In genomic region chr19:1811472-1811894, GRCh38 we compare ENCODE assay signal across 1 cellular context.
TF ChIP-seq lines count a peak whose summit lies in the region.

No MANE protein-coding gene starts in this region.

TF ChIP-seq in GM12878, 131 proteins besides CTCF, POLR2A, EP300 and RAD21:
- TF ChIP-seq IKZF1 (conservative IDR thresholded peaks at IDR 0.05) = no peak
- TF ChIP-seq, protein P1, sequence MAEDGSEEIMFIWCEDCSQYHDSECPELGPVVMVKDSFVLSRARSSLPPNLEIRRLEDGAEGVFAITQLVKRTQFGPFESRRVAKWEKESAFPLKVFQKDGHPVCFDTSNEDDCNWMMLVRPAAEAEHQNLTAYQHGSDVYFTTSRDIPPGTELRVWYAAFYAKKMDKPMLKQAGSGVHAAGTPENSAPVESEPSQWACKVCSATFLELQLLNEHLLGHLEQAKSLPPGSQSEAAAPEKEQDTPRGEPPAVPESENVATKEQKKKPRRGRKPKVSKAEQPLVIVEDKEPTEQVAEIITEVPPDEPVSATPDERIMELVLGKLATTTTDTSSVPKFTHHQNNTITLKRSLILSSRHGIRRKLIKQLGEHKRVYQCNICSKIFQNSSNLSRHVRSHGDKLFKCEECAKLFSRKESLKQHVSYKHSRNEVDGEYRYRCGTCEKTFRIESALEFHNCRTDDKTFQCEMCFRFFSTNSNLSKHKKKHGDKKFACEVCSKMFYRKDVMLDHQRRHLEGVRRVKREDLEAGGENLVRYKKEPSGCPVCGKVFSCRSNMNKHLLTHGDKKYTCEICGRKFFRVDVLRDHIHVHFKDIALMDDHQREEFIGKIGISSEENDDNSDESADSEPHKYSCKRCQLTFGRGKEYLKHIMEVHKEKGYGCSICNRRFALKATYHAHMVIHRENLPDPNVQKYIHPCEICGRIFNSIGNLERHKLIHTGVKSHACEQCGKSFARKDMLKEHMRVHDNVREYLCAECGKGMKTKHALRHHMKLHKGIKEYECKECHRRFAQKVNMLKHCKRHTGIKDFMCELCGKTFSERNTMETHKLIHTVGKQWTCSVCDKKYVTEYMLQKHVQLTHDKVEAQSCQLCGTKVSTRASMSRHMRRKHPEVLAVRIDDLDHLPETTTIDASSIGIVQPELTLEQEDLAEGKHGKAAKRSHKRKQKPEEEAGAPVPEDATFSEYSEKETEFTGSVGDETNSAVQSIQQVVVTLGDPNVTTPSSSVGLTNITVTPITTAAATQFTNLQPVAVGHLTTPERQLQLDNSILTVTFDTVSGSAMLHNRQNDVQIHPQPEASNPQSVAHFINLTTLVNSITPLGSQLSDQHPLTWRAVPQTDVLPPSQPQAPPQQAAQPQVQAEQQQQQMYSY (CRISPR knock-in tag; IDR thresholded peaks at IDR 0.05) = no peak
- TF ChIP-seq CHD1 (IDR thresholded peaks at IDR 0.05; ENCODE audit: low read depth, low read length) = no peak
- TF ChIP-seq WRNIP1 (IDR thresholded peaks at IDR 0.05; ENCODE audit: borderline replicate concordance, low read depth, low read length) = no peak
- TF ChIP-seq ZNF274 (IDR thresholded peaks at IDR 0.05; ENCODE audit: insufficient read depth, insufficient read length) = no peak
- TF ChIP-seq ATF2 (IDR thresholded peaks at IDR 0.05; ENCODE audit: low read length) = no peak
- TF ChIP-seq, protein P2, sequence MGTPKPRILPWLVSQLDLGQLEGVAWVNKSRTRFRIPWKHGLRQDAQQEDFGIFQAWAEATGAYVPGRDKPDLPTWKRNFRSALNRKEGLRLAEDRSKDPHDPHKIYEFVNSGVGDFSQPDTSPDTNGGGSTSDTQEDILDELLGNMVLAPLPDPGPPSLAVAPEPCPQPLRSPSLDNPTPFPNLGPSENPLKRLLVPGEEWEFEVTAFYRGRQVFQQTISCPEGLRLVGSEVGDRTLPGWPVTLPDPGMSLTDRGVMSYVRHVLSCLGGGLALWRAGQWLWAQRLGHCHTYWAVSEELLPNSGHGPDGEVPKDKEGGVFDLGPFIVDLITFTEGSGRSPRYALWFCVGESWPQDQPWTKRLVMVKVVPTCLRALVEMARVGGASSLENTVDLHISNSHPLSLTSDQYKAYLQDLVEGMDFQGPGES (IDR thresholded peaks at IDR 0.05) = no peak
- no peak for TF ChIP-seq NR2F1 (conservative IDR thresholded peaks at IDR 0.05)
- no peak for TF ChIP-seq ZBTB40 (IDR thresholded peaks at IDR 0.05; ENCODE audit: borderline replicate concordance)
- TF ChIP-seq SP1 (IDR thresholded peaks at IDR 0.05; ENCODE audit: low read depth, low read length) = no peak
- TF ChIP-seq STAT3 (IDR thresholded peaks at IDR 0.05; ENCODE audit: low read depth, low read length) = no peak
- no peak for TF ChIP-seq ZZZ3 (IDR thresholded peaks at IDR 0.05; ENCODE audit: control insufficient read depth, insufficient read length, low read depth)
- no peak for TF ChIP-seq BACH1 (IDR thresholded peaks at IDR 0.05; ENCODE audit: borderline replicate concordance)
- TF ChIP-seq, protein P3, sequence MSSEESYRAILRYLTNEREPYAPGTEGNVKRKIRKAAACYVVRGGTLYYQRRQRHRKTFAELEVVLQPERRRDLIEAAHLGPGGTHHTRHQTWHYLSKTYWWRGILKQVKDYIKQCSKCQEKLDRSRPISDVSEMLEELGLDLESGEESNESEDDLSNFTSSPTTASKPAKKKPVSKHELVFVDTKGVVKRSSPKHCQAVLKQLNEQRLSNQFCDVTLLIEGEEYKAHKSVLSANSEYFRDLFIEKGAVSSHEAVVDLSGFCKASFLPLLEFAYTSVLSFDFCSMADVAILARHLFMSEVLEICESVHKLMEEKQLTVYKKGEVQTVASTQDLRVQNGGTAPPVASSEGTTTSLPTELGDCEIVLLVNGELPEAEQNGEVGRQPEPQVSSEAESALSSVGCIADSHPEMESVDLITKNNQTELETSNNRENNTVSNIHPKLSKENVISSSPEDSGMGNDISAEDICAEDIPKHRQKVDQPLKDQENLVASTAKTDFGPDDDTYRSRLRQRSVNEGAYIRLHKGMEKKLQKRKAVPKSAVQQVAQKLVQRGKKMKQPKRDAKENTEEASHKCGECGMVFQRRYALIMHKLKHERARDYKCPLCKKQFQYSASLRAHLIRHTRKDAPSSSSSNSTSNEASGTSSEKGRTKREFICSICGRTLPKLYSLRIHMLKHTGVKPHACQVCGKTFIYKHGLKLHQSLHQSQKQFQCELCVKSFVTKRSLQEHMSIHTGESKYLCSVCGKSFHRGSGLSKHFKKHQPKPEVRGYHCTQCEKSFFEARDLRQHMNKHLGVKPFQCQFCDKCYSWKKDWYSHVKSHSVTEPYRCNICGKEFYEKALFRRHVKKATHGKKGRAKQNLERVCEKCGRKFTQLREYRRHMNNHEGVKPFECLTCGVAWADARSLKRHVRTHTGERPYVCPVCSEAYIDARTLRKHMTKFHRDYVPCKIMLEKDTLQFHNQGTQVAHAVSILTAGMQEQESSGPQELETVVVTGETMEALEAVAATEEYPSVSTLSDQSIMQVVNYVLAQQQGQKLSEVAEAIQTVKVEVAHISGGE (CRISPR knock-in tag; IDR thresholded peaks at IDR 0.05) = no peak
- TF ChIP-seq MYC (IDR thresholded peaks at IDR 0.05; ENCODE audit: insufficient read depth, insufficient read length, insufficient replicate concordance, low read length, severe bottlenecking) = no peak
- TF ChIP-seq, protein P4, sequence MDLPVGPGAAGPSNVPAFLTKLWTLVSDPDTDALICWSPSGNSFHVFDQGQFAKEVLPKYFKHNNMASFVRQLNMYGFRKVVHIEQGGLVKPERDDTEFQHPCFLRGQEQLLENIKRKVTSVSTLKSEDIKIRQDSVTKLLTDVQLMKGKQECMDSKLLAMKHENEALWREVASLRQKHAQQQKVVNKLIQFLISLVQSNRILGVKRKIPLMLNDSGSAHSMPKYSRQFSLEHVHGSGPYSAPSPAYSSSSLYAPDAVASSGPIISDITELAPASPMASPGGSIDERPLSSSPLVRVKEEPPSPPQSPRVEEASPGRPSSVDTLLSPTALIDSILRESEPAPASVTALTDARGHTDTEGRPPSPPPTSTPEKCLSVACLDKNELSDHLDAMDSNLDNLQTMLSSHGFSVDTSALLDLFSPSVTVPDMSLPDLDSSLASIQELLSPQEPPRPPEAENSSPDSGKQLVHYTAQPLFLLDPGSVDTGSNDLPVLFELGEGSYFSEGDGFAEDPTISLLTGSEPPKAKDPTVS (IDR thresholded peaks at IDR 0.05; ENCODE audit: low read depth, low read length) = no peak
- TF ChIP-seq KDM1A (IDR thresholded peaks at IDR 0.05; ENCODE audit: borderline replicate concordance) = no peak
- TF ChIP-seq STAT1 (conservative IDR thresholded peaks at IDR 0.05) = no peak
- TF ChIP-seq PBX3 (IDR thresholded peaks at IDR 0.05; ENCODE audit: insufficient replicate concordance, low read depth, low read length) = no peak
